8 cellular contexts compared by ENCODE assay signal in the genomic region with DNA sequence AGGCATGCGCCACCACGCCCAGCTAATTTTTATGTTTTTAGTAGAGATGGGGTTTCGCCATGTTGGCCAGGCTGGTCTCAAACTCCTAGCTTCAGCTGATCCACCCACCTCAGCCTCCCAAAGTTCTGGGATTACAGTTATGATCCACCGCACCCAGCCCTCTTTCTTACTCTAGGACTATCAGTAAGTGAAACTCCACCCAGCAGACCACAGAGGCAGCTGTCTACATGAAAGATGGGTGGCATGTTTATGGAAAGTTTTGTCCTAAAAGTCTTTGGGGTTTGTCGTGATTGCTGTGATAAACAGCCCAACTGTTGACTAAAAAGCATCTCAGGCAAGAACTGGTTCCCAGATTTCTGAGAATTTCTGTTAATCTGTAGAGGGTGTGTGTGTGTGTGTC. TPM values are rescaled to one million over a fixed set of nuclear protein-coding genes. Genes with fewer than 3 reads are reported as not detected.
DNase-seq lines count a peak whose midpoint lies in the region; ATAC-seq and TF ChIP-seq lines count a peak whose summit lies in the region.

No MANE protein-coding gene starts in this region.

- H3K27me3 ChIP-seq in adrenal gland, result no peaks in the 10 kb centered on the region

- ATAC-seq in stimulated activated naive CD8-positive, alpha-beta T cell treated with anti-CD3 and anti-CD28 coated beads, Interleukin-15, Interleukin-2, amounts not matched to agents 100 U/mL and 50 U/mL, for 24 hours, result no peak
- ATAC-seq in natural killer cell, result no peak
- no peak for ATAC-seq in GM21723 (IDR thresholded peaks at IDR 0.05; ENCODE audit: unreplicated experiment)
- ATAC-seq in GM21619 (IDR thresholded peaks at IDR 0.05; ENCODE audit: unreplicated experiment), result no peak

- H3K4me1 Mint-ChIP-seq in stimulated activated naive CD8-positive, alpha-beta T cell treated with anti-CD3 and anti-CD28 coated beads, Interleukin-15, Interleukin-2, amounts not matched to agents 100 ng/mL and 50 ng/mL, for 24 hours (ENCODE audit: low read depth), result peaks cover 81% of the 10 kb centered on the region
- peaks cover 75 to 81% of the 10 kb centered on the region in 2 donors for H3K4me1 Mint-ChIP-seq in natural killer cell

- H3K27ac ChIP-seq in adrenal gland, result peak overlapping the region in 4 of 5 donors; percentile 22 to 85 (median 61)

- H3K4me1 ChIP-seq in adrenal gland (replicated peaks in 1 of 2), result peaks cover 56 to 82% of the 10 kb centered on the region in 2 donors

- WGBS in adrenal gland, 4 donors, result 73 to 79% (median 78%) methylated on average over 5 of the region's 5 CpGs

- no peak overlapping the region for H3K4me3 ChIP-seq in adrenal gland

- H3K27me3 Mint-ChIP-seq in stimulated activated naive CD8-positive, alpha-beta T cell treated with anti-CD3 and anti-CD28 coated beads, Interleukin-15, Interleukin-2, amounts not matched to agents 100 ng/mL and 50 ng/mL, for 24 hours, result no peaks in the 10 kb centered on the region
- no peaks in the 10 kb centered on the region for H3K27me3 Mint-ChIP-seq in natural killer cell (ENCODE audit: low read depth in 2 of 2)

- no peaks in the 10 kb centered on the region for H3K9me3 ChIP-seq in adrenal gland (replicated peaks in 1 of 3)

- TF ChIP-seq CTCF in adrenal gland (IDR thresholded peaks at IDR 0.05), result no peak
- TF ChIP-seq CTCF in natural killer cell (IDR thresholded peaks at IDR 0.05), result no peak

- peaks cover 0 to 6% of the 10 kb centered on the region in 2 donors for H3K36me3 ChIP-seq in adrenal gland (replicated peaks in 1 of 2)

- peaks cover 50% of the 10 kb centered on the region for H3K36me3 Mint-ChIP-seq in stimulated activated naive CD8-positive, alpha-beta T cell treated with anti-CD3 and anti-CD28 coated beads, Interleukin-15, Interleukin-2, amounts not matched to agents 100 ng/mL and 50 ng/mL, for 24 hours (ENCODE audit: low read depth)
- no peaks in the 10 kb centered on the region for H3K36me3 Mint-ChIP-seq in natural killer cell

- intact Hi-C loops in adrenal gland (cut with DNase I), result no loop called here
- intact Hi-C loops in natural killer cell (cut with micrococcal nuclease), result no loop called here

- TF ChIP-seq POLR2A in adrenal gland (IDR thresholded peaks at IDR 0.05), result no peak

- H3K27ac Mint-ChIP-seq in stimulated activated naive CD8-positive, alpha-beta T cell treated with anti-CD3 and anti-CD28 coated beads, Interleukin-15, Interleukin-2, amounts not matched to agents 100 ng/mL and 50 ng/mL, for 24 hours, result peak overlapping the region; percentile 94
- H3K27ac Mint-ChIP-seq in natural killer cell, result peak overlapping the region; percentile 91 to 93

- no peaks in the 10 kb centered on the region for H3K9me3 Mint-ChIP-seq in stimulated activated naive CD8-positive, alpha-beta T cell treated with anti-CD3 and anti-CD28 coated beads, Interleukin-15, Interleukin-2, amounts not matched to agents 100 ng/mL and 50 ng/mL, for 24 hours
- no peaks in the 10 kb centered on the region for H3K9me3 Mint-ChIP-seq in natural killer cell

- no peak for DNase-seq in stimulated activated naive CD8-positive, alpha-beta T cell treated with anti-CD3 and anti-CD28 coated beads, Interleukin-15, Interleukin-2, amounts not matched to agents 100 U/mL and 50 U/mL, for 24 hours
- peak in 5 of 7 donors; percentile 39 to 70 (median 52) for DNase-seq in adrenal gland
- no peak for DNase-seq in natural killer cell
- DNase-seq in NCI-H2171 treated with DMSO at 0.1 percent for 48 hours (lab: John Stamatoyannopoulos, UW), result no peak
- DNase-seq in EL, result no peak

- H3K4me3 Mint-ChIP-seq in stimulated activated naive CD8-positive, alpha-beta T cell treated with anti-CD3 and anti-CD28 coated beads, Interleukin-15, Interleukin-2, amounts not matched to agents 100 ng/mL and 50 ng/mL, for 24 hours, result peak overlapping the region; percentile 72
- peak overlapping the region; percentile 63 for H3K4me3 Mint-ChIP-seq in natural killer cell

RNA-seq across cellular contexts. Expression of a gene that starts 10.9 kb away (rescaled TPM):
- total RNA-seq in adrenal gland (100 to 1,000 TPM; 105 to 276 (median 191) TPM), natural killer cell (100 to 1,000 TPM in 2 of 3 donors, 10 to 100 TPM in 1; 98.1 to 132 (median 105) TPM)
- polyA plus RNA-seq in adrenal gland, result 100 to 1,000 TPM; 100 to 198 (median 130) TPM

RNA-seq across cellular contexts. Expression of a gene that starts 15.5 kb away (rescaled TPM):
- total RNA-seq in adrenal gland (10 to 100 TPM; 39.6 to 85.7 (median 61.5) TPM), natural killer cell (10 to 100 TPM; 72.0 to 87.7 (median 72.8) TPM)
- 10 to 100 TPM; 31.8 to 76.9 (median 34.4) TPM for polyA plus RNA-seq in adrenal gland

RNA-seq across cellular contexts. Expression of a gene that starts 26.8 kb away (rescaled TPM):
- total RNA-seq in adrenal gland, result under 1 TPM in 3 of 8 donors, not detected in 5; 0.04 to 0.14 (median 0.10) TPM
- polyA plus RNA-seq in adrenal gland, result under 1 TPM; 0.03 to 0.08 (median 0.07) TPM
- not detected for total RNA-seq in natural killer cell

RNA-seq across cellular contexts. Expression of a gene that starts 43.5 kb away (rescaled TPM):
- total RNA-seq in adrenal gland, result 10 to 100 TPM; 16.8 to 39.6 (median 27.3) TPM
- polyA plus RNA-seq in adrenal gland, result 10 to 100 TPM in 1 of 3 donors, 1 to 10 TPM in 2; 6.9 to 38.1 (median 9.8) TPM
- 100 to 1,000 TPM in 1 of 3 donors, 10 to 100 TPM in 2; 76.9 to 110 (median 85.5) TPM for total RNA-seq in natural killer cell

Comparison
In these comparisons a context has a peak if more than half of its experiments do, and no peak if none do; other contexts are left out.
1. DNase-seq: peak in adrenal gland (5 of 7); none in stimulated activated naive CD8-positive, alpha-beta T cell treated with anti-CD3 and anti-CD28 coated beads, Interleukin-15, Interleukin-2, amounts not matched to agents 100 U/mL and 50 U/mL, for 24 hours (single experiment), natural killer cell (single experiment), NCI-H2171 treated with DMSO at 0.1 percent for 48 hours (single experiment) and EL (single experiment).